ENCODE assay signal across 8 cellular contexts in the genomic region with DNA sequence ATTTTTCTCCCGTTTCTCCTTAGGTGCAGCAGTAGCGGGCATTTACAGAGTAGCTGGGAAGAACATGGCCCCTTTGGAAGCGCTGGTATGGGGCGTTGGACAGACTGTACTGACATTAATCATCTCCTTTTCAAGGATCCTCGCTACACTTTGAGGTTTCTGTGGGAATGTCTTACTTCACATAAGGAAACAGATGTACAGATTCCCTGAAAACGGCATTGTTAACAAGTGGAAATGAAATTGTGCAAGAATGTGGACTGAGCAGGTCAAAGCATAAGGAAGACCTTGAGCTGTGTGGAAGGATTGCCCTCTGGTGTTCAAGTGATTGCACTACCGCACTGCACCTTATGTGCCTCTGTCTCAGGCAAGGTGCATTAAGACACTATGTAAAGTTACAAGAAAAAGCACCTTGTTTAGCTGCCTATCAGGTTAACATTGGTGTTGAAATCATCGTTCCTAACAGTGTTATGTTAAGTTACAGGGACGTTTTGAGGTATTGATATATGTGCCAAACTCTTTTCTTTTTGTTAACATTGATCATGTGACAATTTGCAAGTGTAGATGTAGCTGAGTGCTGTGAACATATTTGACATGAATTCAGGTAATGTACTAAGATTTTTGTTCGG. TPM values are rescaled to one million over a fixed set of nuclear protein-coding genes. Genes with fewer than 3 reads are reported as not detected.
A peak's percentile ranks its signal among the peaks of the same experiment; 100 is the strongest.
DNase-seq lines count a peak whose midpoint lies in the region; ATAC-seq and TF ChIP-seq lines count a peak whose summit lies in the region.

No MANE protein-coding gene starts in this region.

- H3K27me3 ChIP-seq in body of pancreas, result no peaks in the 10 kb centered on the region

- DNase-seq in NCI-H1105 (lab: John Stamatoyannopoulos, UW), result peak; percentile 56
- DNase-seq in T follicular helper cell (ENCODE audit: low read depth), result peak; percentile 17
- DNase-seq in body of pancreas, result peak; percentile 66 to 81 (median 72)
- DNase-seq in iPS-NIHi11 (ENCODE audit: low spot score), result peak; percentile 75
- peak; percentile 13 to 30 (median 27) for DNase-seq in stimulated activated CD4-positive, alpha-beta T cell treated with anti-CD3 and anti-CD28 coated beads, Interleukin-12 subunit alpha, Interleukin-12 subunit beta, amount 100 ng/mL, for 48 hours (ENCODE audit: low read depth in 2 of 3, low spot score in 1 of 3)

- intact Hi-C loops in body of pancreas (cut with DNase I), result no loop called here

- 22 to 23% methylated on average over 10 of the region's 10 CpGs for WGBS in body of pancreas, 2 donors

- no peaks in the 10 kb centered on the region for H3K36me3 ChIP-seq in body of pancreas (replicated peaks in 1 of 2; ENCODE audit: insufficient read depth in 1 of 2, low read depth in 2 of 2)

- TF ChIP-seq CTCF in 22Rv1 (IDR thresholded peaks at IDR 0.05) (peak; percentile 92), GM12874 (IDR thresholded peaks at IDR 0.05; ENCODE audit: insufficient read depth, low read depth, low read length) (peak; percentile 90), body of pancreas (IDR thresholded peaks at IDR 0.05) (peak; percentile 56 to 94 (median 88))

- no peak overlapping the region for H3K27ac ChIP-seq in 22Rv1
- no peak overlapping the region for H3K27ac ChIP-seq in body of pancreas

- no peaks in the 10 kb centered on the region for H3K4me1 ChIP-seq in body of pancreas

- no peak for TF ChIP-seq POLR2A in body of pancreas (IDR thresholded peaks at IDR 0.05)

- no peak overlapping the region for H3K4me3 ChIP-seq in body of pancreas

- H3K9me3 ChIP-seq in body of pancreas, result no peaks in the 10 kb centered on the region

- peak; percentile 99 for ATAC-seq in HG02623 (IDR thresholded peaks at IDR 0.05; ENCODE audit: unreplicated experiment)
- peak; percentile 99 for ATAC-seq in body of pancreas

RNA-seq across cellular contexts. Expression of a gene that starts 38.0 kb away (rescaled TPM):
- 1 to 10 TPM; 3.0 to 3.6 TPM for total RNA-seq in body of pancreas

Comparison
In these comparisons a context has a peak if more than half of its experiments do, and no peak if none do; other contexts are left out.
1. DNase-seq: peak in every context shown above with its lines; median percentile 75 in iPS-NIHi11; 72 in body of pancreas; 56 in NCI-H1105; 27 in stimulated activated CD4-positive, alpha-beta T cell treated with anti-CD3 and anti-CD28 coated beads, Interleukin-12 subunit alpha, Interleukin-12 subunit beta, amount 100 ng/mL, for 48 hours; 17 in T follicular helper cell.